17 cellular contexts compared by ENCODE assay signal in genomic region chr1:29383972-29384371, GRCh38.
A peak's percentile ranks its signal among the peaks of the same experiment; 100 is the strongest.
DNase-seq lines count a peak whose midpoint lies in the region; ATAC-seq, FAIRE-seq and TF ChIP-seq lines count a peak whose summit lies in the region.
"Had no signal": no experiment of that assay in that cellular context is flagged by ENCODE, and none has a peak within 500 bp of the region (broad histone marks: within the 10 kb centered on the region; RNA-seq: fewer than 3 reads in every experiment).

No MANE protein-coding gene starts in this region.

- H2AFZ ChIP-seq in ACC112 (ENCODE audit: low read length, unreplicated experiment), result peak overlapping the region; percentile 5

- H3K27me3 Mint-ChIP-seq in activated T-cell treated with anti-CD3 and anti-CD28 coated beads, Interleukin-2, amount 50 U/mL, for 72 hours (ENCODE audit: low read depth), result peaks cover 37% of the 10 kb centered on the region

- H3K9me3 Mint-ChIP-seq in activated T-cell treated with anti-CD3 and anti-CD28 coated beads, Interleukin-2, amount 50 U/mL, for 72 hours, result peaks cover 3 to 4% of the 10 kb centered on the region in 2 donors

- TF ChIP-seq CTCF in bronchial epithelial cell (IDR thresholded peaks at IDR 0.05; ENCODE audit: insufficient read depth, low read length, severe bottlenecking) (no peak), gastrocnemius medialis (IDR thresholded peaks at IDR 0.05 in 4 of 5, conservative IDR thresholded peaks at IDR 0.05 in 1 of 5) (no peak)

- H3K36me3 ChIP-seq in ACC112 (ENCODE audit: insufficient read depth, low read length) (no peaks in the 10 kb centered on the region), bronchial epithelial cell (ENCODE audit: control insufficient read depth, insufficient read depth, low read length) (no peaks in the 10 kb centered on the region), gastrocnemius medialis (no peaks in the 10 kb centered on the region)
- H3K36me3 ChIP-seq: thyroid gland had no signal

- DNase-seq in HT1080 (ENCODE audit: low read depth), result peak; percentile 89
- DNase-seq in bronchial epithelial cell (ENCODE audit: low read depth), result peak; percentile 37
- DNase-seq in kidney tubule cell (ENCODE audit: low spot score), result peak; percentile 44
- DNase-seq in activated T-cell treated with anti-CD3 and anti-CD28 coated beads, Interleukin-2, amount 50 U/mL, for 72 hours, result no peak
- no peak for DNase-seq in gastrocnemius medialis
- DNase-seq in DMS114 treated with DMSO at 0.1 percent for 48 hours (lab: John Stamatoyannopoulos, UW; ENCODE audit: unreplicated experiment), result no peak
- DNase-seq: activated naive CD4-positive, alpha-beta T cell treated with anti-CD3 and anti-CD28 coated beads, Interleukin-2, amount 10 ng/mL, durations not matched to agents 7 days and 5 days; DMS79; NCI-H345; nucleus accumbens; stimulated activated CD4-positive, alpha-beta T cell treated with anti-CD3 and anti-CD28 coated beads, Interleukin-15, amount 100 ng/mL, for 24 hours; thyroid gland had no signal

- H3K27ac Mint-ChIP-seq in activated T-cell treated with anti-CD3 and anti-CD28 coated beads, Interleukin-2, amount 50 U/mL, for 72 hours, result no peak overlapping the region
- H3K27ac Mint-ChIP-seq: activated naive CD4-positive, alpha-beta T cell treated with anti-CD3 and anti-CD28 coated beads, Interleukin-2, amount 10 ng/mL, durations not matched to agents 7 days and 5 days; B cell had no signal

- in situ Hi-C loops in gastrocnemius medialis (cut with MboI; ENCODE audit: low sequenced_read_pairs in 4 of 4), result no loop called here

- H3K27ac ChIP-seq in ACC112 (ENCODE audit: low read depth, low read length), result 0 out of 2 replicates have a peak overlapping the region, but pooled peaks have one; percentile 3
- no peak overlapping the region for H3K27ac ChIP-seq in gastrocnemius medialis
- H3K27ac ChIP-seq: thyroid gland had no signal

- H3K9me3 ChIP-seq in gastrocnemius medialis, result peaks cover 0 to 7% (median 0%) of the 10 kb centered on the region in 3 donors
- H3K9me3 ChIP-seq: thyroid gland had no signal

- no peak for FAIRE-seq in bronchial epithelial cell (lab: Jason Lieb, UNC)

- H3K4me3 ChIP-seq in ACC112 (ENCODE audit: low read depth, low read length) (no peak overlapping the region), bronchial epithelial cell (ENCODE audit: low read depth, low read length) (no peak overlapping the region), gastrocnemius medialis (no peak overlapping the region)
- H3K4me3 ChIP-seq: lung, thyroid gland had no signal

- no peaks in the 10 kb centered on the region for H3K4me1 Mint-ChIP-seq in activated T-cell treated with anti-CD3 and anti-CD28 coated beads, Interleukin-2, amount 50 U/mL, for 72 hours (ENCODE audit: low read depth)
- H3K4me1 Mint-ChIP-seq: activated naive CD4-positive, alpha-beta T cell treated with anti-CD3 and anti-CD28 coated beads, Interleukin-2, amount 10 ng/mL, durations not matched to agents 7 days and 5 days; B cell had no signal

- no peak for TF ChIP-seq POLR2A in gastrocnemius medialis (IDR thresholded peaks at IDR 0.05)

- no peak overlapping the region for H3K4me3 Mint-ChIP-seq in activated T-cell treated with anti-CD3 and anti-CD28 coated beads, Interleukin-2, amount 50 U/mL, for 72 hours
- H3K4me3 Mint-ChIP-seq: activated naive CD4-positive, alpha-beta T cell treated with anti-CD3 and anti-CD28 coated beads, Interleukin-2, amount 10 ng/mL, durations not matched to agents 7 days and 5 days; B cell; WTC11 had no signal

- H3K4me1 ChIP-seq in ACC112 (ENCODE audit: control insufficient read depth, insufficient read depth, low read length, unreplicated experiment), result peaks cover 18% of the 10 kb centered on the region
- no peaks in the 10 kb centered on the region for H3K4me1 ChIP-seq in gastrocnemius medialis
- H3K4me1 ChIP-seq: thyroid gland had no signal

- ATAC-seq in HG02884 (IDR thresholded peaks at IDR 0.05; ENCODE audit: unreplicated experiment) (no peak), gastrocnemius medialis (no peak)
- no peak for ATAC-seq in activated T-cell treated with anti-CD3 and anti-CD28 coated beads, Interleukin-2, amount 50 U/mL, for 72 hours (replicated peaks in 1 of 2)
- ATAC-seq: WTC11 had no signal

- H3K36me3 Mint-ChIP-seq in activated T-cell treated with anti-CD3 and anti-CD28 coated beads, Interleukin-2, amount 50 U/mL, for 72 hours (ENCODE audit: insufficient read depth in 2 of 2), result peaks cover 5 to 6% of the 10 kb centered on the region in 2 donors

- H3K27me3 ChIP-seq in ACC112 (ENCODE audit: insufficient read depth, low read length) (peaks cover 5% of the 10 kb centered on the region; the same call in 1 of the 2 replicates), bronchial epithelial cell (ENCODE audit: control insufficient read depth, insufficient read depth, low read length) (no peaks in the 10 kb centered on the region), gastrocnemius medialis (peaks cover 3 to 29% (median 7%) of the 10 kb centered on the region in 3 donors)
- H3K27me3 ChIP-seq: thyroid gland had no signal

- intact Hi-C loops in gastrocnemius medialis (cut with DNase I; ENCODE audit: low total_unique reads), result no loop called here

- H3K79me2 ChIP-seq in ACC112 (ENCODE audit: control insufficient read depth, insufficient read depth, low read length, unreplicated experiment), result no peaks in the 10 kb centered on the region

Comparison
In these comparisons a context has a peak if more than half of its experiments do, and no peak if none do; other contexts are left out.
1. DNase-seq: peak in HT1080 (single experiment), bronchial epithelial cell (single experiment) and kidney tubule cell (single experiment); none in activated T-cell treated with anti-CD3 and anti-CD28 coated beads, Interleukin-2, amount 50 U/mL, for 72 hours (0 of 2), gastrocnemius medialis (0 of 2) and DMS114 treated with DMSO at 0.1 percent for 48 hours (single experiment).